ENCODE assay signal across 8 cellular contexts in the genomic region with DNA sequence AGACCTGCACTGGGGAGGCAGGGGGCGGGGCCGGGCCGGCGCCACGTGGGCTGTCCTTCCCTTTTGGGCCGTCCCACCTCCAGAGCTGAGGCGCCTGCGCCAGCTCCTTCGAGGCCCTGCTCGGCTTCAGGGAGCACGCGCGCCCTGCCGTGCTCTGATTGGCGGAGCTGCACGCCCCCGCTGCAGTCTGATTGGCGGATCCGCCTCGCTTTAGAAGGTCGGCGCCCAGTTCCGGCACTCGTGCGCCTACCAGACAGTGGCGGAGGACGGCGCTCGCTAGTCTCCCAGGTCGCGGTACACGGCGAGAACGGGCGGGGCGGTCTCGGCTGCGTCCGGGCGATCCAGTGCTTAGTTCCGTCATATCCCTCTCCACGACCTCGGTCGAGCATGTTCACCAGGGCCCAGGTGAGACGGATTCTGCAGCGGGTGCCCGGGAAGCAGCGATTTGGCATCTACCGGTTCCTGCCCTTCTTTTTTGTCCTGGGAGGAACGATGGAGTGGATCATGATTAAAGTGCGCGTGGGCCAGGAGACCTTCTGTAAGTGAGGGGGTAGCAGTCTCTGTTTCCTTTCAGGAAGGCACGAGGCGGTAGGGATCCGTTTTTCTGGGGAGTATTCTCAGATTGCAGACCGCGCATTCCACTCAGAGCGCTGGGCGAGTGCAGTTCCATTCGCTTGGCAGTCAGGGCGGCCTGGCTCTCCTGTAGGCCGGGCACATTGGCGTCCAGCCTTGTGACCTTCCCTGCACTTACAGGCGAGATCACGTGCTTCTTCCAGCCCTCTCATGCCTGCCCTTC. TPM values are rescaled to one million over a fixed set of nuclear protein-coding genes. Genes with fewer than 3 reads are reported as not detected.
A peak's percentile ranks its signal among the peaks of the same experiment; 100 is the strongest.
DNase-seq lines count a peak whose midpoint lies in the region; ATAC-seq and TF ChIP-seq lines count a peak whose summit lies in the region.

A gene with protein sequence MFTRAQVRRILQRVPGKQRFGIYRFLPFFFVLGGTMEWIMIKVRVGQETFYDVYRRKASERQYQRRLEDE (plus strand): TSS at position 237 of the 796 bp plus-strand sequence. CDS start 151 bp downstream, at position 388.

- TF ChIP-seq POLR2A in ovary (IDR thresholded peaks at IDR 0.05), result peak; percentile 98
- TF ChIP-seq POLR2A in thyroid gland (IDR thresholded peaks at IDR 0.05), result peak; percentile 73 to 99

- TF ChIP-seq EP300 in ovary (IDR thresholded peaks at IDR 0.05), result no peak

- peak within 1 kb of the TSS; percentile 55 for H2AFZ ChIP-seq in SU-DHL-6 (ENCODE audit: low read depth, low read length, severe bottlenecking)

- H3K9me2 ChIP-seq in SU-DHL-6 (replicated peaks; ENCODE audit: insufficient read depth, low read length), result no peaks in the 10 kb centered on the region

- H3K4me1 ChIP-seq in ovary (ENCODE audit: insufficient read depth) (peaks cover 25% of the 10 kb centered on the region), thyroid gland (peaks cover 48 to 76% of the 10 kb centered on the region in 2 donors)

- H4K20me1 ChIP-seq in SU-DHL-6 (ENCODE audit: low read depth, low read length), result peaks cover 16% of the 10 kb centered on the region; the same call in 1 of the 2 replicates

- H3K36me3 ChIP-seq in SU-DHL-6 (ENCODE audit: low read length), result peaks cover 6% of the 10 kb centered on the region; the same call in 1 of the 2 replicates
- no peaks in the 10 kb centered on the region for H3K36me3 ChIP-seq in ovary
- H3K36me3 ChIP-seq in thyroid gland, result peaks cover 0 to 3% of the 10 kb centered on the region in 2 donors

- H3K27me3 ChIP-seq in SU-DHL-6 (ENCODE audit: low read length) (no peaks in the 10 kb centered on the region), ovary (no peaks in the 10 kb centered on the region), thyroid gland (no peaks in the 10 kb centered on the region)

- peak within 1 kb of the TSS; percentile 72 for H3K4me3 ChIP-seq in GM12875 (ENCODE audit: low read depth, low read length)
- H3K4me3 ChIP-seq in SU-DHL-6 (ENCODE audit: insufficient read depth, low read length, poor library complexity, severe bottlenecking), result peak within 1 kb of the TSS; percentile 88
- H3K4me3 ChIP-seq in ovary, result peak within 1 kb of the TSS; percentile 60
- peak within 1 kb of the TSS; percentile 49 to 68 (median 51) for H3K4me3 ChIP-seq in thyroid gland (replicated peaks in 1 of 3)

- H3K79me2 ChIP-seq in SU-DHL-6 (ENCODE audit: insufficient read depth, low read length), result peaks cover 60% of the 10 kb centered on the region

- peak within 1 kb of the TSS; percentile 94 for H3K9ac ChIP-seq in SU-DHL-6 (ENCODE audit: low read length)

- peak within 1 kb of the TSS; percentile 81 for H3K4me2 ChIP-seq in SU-DHL-6 (ENCODE audit: low read depth, low read length, poor library complexity, severe bottlenecking)

- TF ChIP-seq CTCF in GM12875 (IDR thresholded peaks at IDR 0.05; ENCODE audit: borderline replicate concordance, insufficient read depth, low read depth, low read length) (no peak), SU-DHL-6 (IDR thresholded peaks at IDR 0.05; ENCODE audit: insufficient read depth, low read length, poor library complexity, severe bottlenecking) (no peak), ovary (IDR thresholded peaks at IDR 0.05) (no peak), thyroid gland (IDR thresholded peaks at IDR 0.05) (no peak)

- peak; percentile 86 for ATAC-seq in HG02763 (IDR thresholded peaks at IDR 0.05; ENCODE audit: unreplicated experiment)
- ATAC-seq in Right ventricle myocardium inferior, result peak; percentile 94

- DNase-seq in NCI-H1417 (lab: John Stamatoyannopoulos, UW), result peak; percentile 92 to 97 (median 93)
- DNase-seq in activated naive CD8-positive, alpha-beta T cell treated with anti-CD3 and anti-CD28 coated beads, Interleukin-2, amount 50 U/mL, for 16 hours (ENCODE audit: low read depth, low spot score), result peak; percentile 95
- DNase-seq in Right ventricle myocardium inferior (ENCODE audit: missing footprints), result peak; percentile 99
- peak; percentile 96 to 98 (median 97) for DNase-seq in ovary
- peak; percentile 99 for DNase-seq in thyroid gland

- peaks cover 38% of the 10 kb centered on the region for H3F3A ChIP-seq in SU-DHL-6 (ENCODE audit: insufficient read depth)

- 1% methylated on average over 52 to 65 of the region's 65 CpGs for WGBS in ovary, 3 donors
- 0% methylated on average over 9 to 53 of the region's 65 CpGs for WGBS in thyroid gland, 2 donors

- intact Hi-C loops in Right ventricle myocardium inferior (cut with DNase I) (loop anchor here (2.0 to 5.0 kb wide), 3 partner anchors 64 to 79 kb away; a partner anchor contains a TSS), ovary (cut with DNase I) (loop anchor here in 2 of 4 donors (10.0 kb wide), 2 partner anchors 148 to 168 kb away; a partner anchor contains a TSS), thyroid gland (cut with DNase I) (loop anchor here (5.0 kb wide), 1 partner anchor 484 kb away; no protein-coding TSS in a partner anchor)

- H3K9me3 ChIP-seq in SU-DHL-6 (ENCODE audit: insufficient read depth, low read length), result no peaks in the 10 kb centered on the region
- no peaks in the 10 kb centered on the region for H3K9me3 ChIP-seq in ovary
- H3K9me3 ChIP-seq in thyroid gland, result no peaks in the 10 kb centered on the region

- H3K27ac ChIP-seq in SU-DHL-6 (ENCODE audit: low read depth, low read length) (peak within 1 kb of the TSS; percentile 83), ovary (peak within 1 kb of the TSS in 1 of 2 donors; percentile 16), thyroid gland (peak within 1 kb of the TSS; percentile 92 to 94 (median 93))

RNA-seq across cellular contexts. Expression of the gene that starts here (rescaled TPM):
- total RNA-seq in Right ventricle myocardium inferior (71.1 TPM), ovary (10 to 100 TPM in 6 of 7 donors, 1 to 10 TPM in 1; 1.4 to 44.7 (median 27.4) TPM), thyroid gland (10 to 100 TPM in 2 of 4 donors, 1 to 10 TPM in 2; 4.8 to 34.3 (median 9.4) TPM)
- polyA plus RNA-seq in ovary, result 10 to 100 TPM in 1 of 2 donors, 1 to 10 TPM in 1; 7.7 to 53.0 TPM
